In the genomic region with DNA sequence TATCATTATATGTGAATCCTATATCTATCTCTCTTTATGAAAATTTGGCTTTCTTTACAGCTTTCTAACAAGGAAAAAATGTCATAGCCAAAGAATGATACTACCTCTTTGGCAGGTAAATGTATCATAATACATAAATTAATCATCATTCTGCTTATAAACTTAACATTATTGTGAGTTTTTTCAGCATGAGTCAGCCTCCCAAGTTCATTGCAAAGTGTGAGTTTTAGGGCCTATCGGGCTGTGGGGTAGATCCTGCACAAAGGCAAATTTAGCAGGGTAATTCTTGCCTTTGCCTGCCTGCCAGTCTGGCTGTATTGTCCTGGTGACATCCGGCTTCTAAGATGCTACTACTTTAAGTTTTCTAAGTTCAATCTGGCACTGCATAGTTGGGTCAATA, we compare ENCODE assay signal across 19 cellular contexts.
DNase-seq lines count a peak whose midpoint lies in the region; ATAC-seq, FAIRE-seq and TF ChIP-seq lines count a peak whose summit lies in the region.
"Had no signal": no experiment of that assay in that cellular context is flagged by ENCODE, and none has a peak within 500 bp of the region (broad histone marks: within the 10 kb centered on the region; RNA-seq: fewer than 3 reads in every experiment).

No MANE protein-coding gene starts in this region.

- no peaks in the 10 kb centered on the region for H3K36me3 ChIP-seq in bronchial epithelial cell (ENCODE audit: control insufficient read depth, insufficient read depth, low read length)
- H3K36me3 ChIP-seq: HAP-1 had no signal

- FAIRE-seq in bronchial epithelial cell (lab: Jason Lieb, UNC) = no peak
- FAIRE-seq: D721Med, G401.6, GM12892, GM19239, H1 had no signal

- TF ChIP-seq CTCF in bronchial epithelial cell (IDR thresholded peaks at IDR 0.05; ENCODE audit: insufficient read depth, low read length, severe bottlenecking) (no peak), foreskin fibroblast (IDR thresholded peaks at IDR 0.05; ENCODE audit: low read depth, low read length) (no peak)

- DNase-seq in HPDE6-E6E7 (ENCODE audit: extremely low spot score) (peak; percentile 1), NCI-H226 (peak; percentile 63), bronchial epithelial cell (ENCODE audit: low read depth) (peak; percentile 56), iris pigment epithelial cell (ENCODE audit: low read depth) (peak; percentile 25), cerebellum (ENCODE audit: low spot score) (no peak), anterior cingulate cortex (lab: John Stamatoyannopoulos, UW) (no peak), foreskin fibroblast (no peak)
- DNase-seq: CD8-positive, alpha-beta T cell; COR-L47; DMS153; DMS79 treated with DMSO at 0.1 percent for 48 hours; EL had no signal

- ATAC-seq in GM21447 (IDR thresholded peaks at IDR 0.05; ENCODE audit: unreplicated experiment) = no peak
- ATAC-seq: CD8-positive, alpha-beta T cell had no signal

- no peaks in the 10 kb centered on the region for H3K27me3 ChIP-seq in bronchial epithelial cell (ENCODE audit: control insufficient read depth, insufficient read depth, low read length)

- H3K4me3 ChIP-seq in bronchial epithelial cell (ENCODE audit: low read depth, low read length) (no peak overlapping the region), foreskin fibroblast (ENCODE audit: low read depth in 1 of 2, low read length in 2 of 2) (no peak overlapping the region)
- H3K4me3 ChIP-seq: HAP-1 had no signal

Comparison
In these comparisons a context has a peak if more than half of its experiments do, and no peak if none do; other contexts are left out.
1. DNase-seq: peak in HPDE6-E6E7 (single experiment), NCI-H226 (single experiment), bronchial epithelial cell (single experiment) and iris pigment epithelial cell (single experiment); none in cerebellum (single experiment), anterior cingulate cortex (0 of 58) and foreskin fibroblast (0 of 2).